Comparison of ENCODE assay signal across 8 cellular contexts in the genomic region with DNA sequence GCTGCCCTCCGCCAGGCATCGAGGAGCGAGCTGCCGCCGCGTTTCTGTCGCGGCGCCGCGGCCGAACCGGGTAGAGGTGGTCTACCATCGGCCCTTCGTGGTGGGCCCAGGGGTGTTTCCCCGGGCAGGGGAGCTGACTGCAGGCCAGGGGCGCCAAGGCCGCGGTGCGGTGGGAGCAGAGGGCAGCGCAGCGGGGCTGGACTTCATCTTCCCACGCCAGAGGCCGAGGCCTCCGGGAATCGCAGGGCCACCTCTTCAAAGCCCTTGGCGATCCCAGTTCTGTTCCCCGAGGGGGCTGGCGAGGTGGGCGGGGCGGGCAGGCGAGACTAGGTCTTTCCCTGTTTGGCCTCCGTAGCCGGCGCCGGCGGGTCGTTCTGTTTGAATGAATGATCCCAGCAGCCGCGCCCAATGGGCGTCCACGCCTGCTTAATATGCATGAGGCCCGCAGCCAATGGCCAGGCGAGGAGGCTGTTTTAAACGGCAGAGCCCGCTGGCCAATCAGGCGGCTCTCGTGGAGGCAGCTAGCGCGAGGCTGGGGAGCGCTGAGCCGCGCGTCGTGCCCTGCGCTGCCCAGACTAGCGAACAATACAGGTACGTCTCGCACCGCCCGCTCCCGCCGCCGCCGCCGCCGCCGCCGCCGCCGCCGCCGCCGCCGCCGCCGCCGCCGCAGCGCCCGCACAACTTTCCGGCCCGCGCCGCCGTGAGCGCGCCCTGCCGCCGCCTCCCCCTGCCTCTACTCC. TPM values are rescaled to one million over a fixed set of nuclear protein-coding genes. Genes with fewer than 3 reads are reported as not detected.
A peak's percentile ranks its signal among the peaks of the same experiment; 100 is the strongest.
DNase-seq lines count a peak whose midpoint lies in the region; ATAC-seq lines count a peak whose summit lies in the region.

A gene (plus strand): TSS at position 550 of the 740 bp plus-strand sequence. CDS start 2,265 bp downstream, outside the sequence.

- DNase-seq in AML-193 (lab: John Stamatoyannopoulos, UW), result peak; percentile 44
- peak; percentile 78 to 95 for DNase-seq in NCI-H446 (lab: John Stamatoyannopoulos, UW)
- DNase-seq in activated CD4-positive, CD25-positive, alpha-beta regulatory T cell treated with anti-CD3 and anti-CD28 coated beads, Interleukin-2, amount 50 U/mL, for 72 hours, result peak; percentile 70
- DNase-seq in cerebellum (ENCODE audit: low spot score), result peak; percentile 86
- peak; percentile 81 for DNase-seq in kidney glomerular epithelial cell (lab: John Stamatoyannopoulos, UW)
- peak; percentile 36 to 78 (median 51) for DNase-seq in stimulated activated CD4-positive, alpha-beta T cell treated with anti-CD3 and anti-CD28 coated beads, Interleukin-1b, Interleukin-23, amount 100 ng/mL, for 24 hours (ENCODE audit: low read depth in 4 of 4, low spot score in 1 of 4)

- ATAC-seq in GM19043 (IDR thresholded peaks at IDR 0.05; ENCODE audit: low read depth, unreplicated experiment), result peak; percentile 97
- peak; percentile 96 for ATAC-seq in HG03354 (IDR thresholded peaks at IDR 0.05; ENCODE audit: poor library complexity, severe bottlenecking, unreplicated experiment)

RNA-seq across cellular contexts. Expression of the gene that starts here (rescaled TPM):
- total RNA-seq in cerebellum, result 35.7 TPM

Comparison
In these comparisons a context has a peak if more than half of its experiments do, and no peak if none do; other contexts are left out.
1. Peak in every context shown above with its lines: DNase-seq and ATAC-seq.